21 cellular contexts compared by ENCODE assay signal in the genomic region with DNA sequence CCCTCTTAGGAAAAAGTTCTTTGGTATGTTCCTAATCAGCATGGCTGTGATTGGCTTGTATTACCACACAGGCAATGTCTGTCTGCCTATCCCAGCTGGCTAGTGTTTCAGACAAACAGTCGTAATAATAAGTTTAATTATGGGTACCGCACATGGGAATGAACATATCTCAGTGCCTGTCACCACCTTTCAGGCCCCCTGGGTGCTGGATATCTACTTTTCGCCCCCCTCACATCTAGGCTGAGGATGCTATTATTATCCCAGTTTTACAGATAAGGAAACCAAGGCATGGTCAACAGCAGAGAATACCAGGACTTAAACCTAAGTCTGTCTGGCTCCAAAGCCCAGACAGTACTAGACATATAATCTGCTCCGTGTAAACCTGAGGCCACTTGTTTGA.
"Had no signal": no experiment of that assay in that cellular context is flagged by ENCODE, and none has a peak within 500 bp of the region (broad histone marks: within the 10 kb centered on the region; RNA-seq: fewer than 3 reads in every experiment).

No MANE protein-coding gene starts in this region.

- H3K36me3 ChIP-seq: SJCRH30 had no signal

- H3K4me2 ChIP-seq: KMS-11 had no signal

- H3K9ac ChIP-seq: KMS-11 had no signal

- ATAC-seq: HepG2, K562, SK-N-SH treated with all-trans-retinoic acid at 6 μM for 48 hours had no signal

- H3K9me3 ChIP-seq: SJCRH30 had no signal

- H3K4me3 ChIP-seq: K562, SJCRH30 had no signal

- DNase-seq: Kasumi-1, MM.1S, NCI-H1092 treated with DMSO at 0.1 percent for 48 hours, NCI-H1436, NCI-H187, NCI-H2029, NCI-H2081 treated with DMSO at 0.1 percent for 48 hours, NCI-H2171, NCI-H226, NCI-H446, NCI-H510A, NCI-H524 treated with DMSO at 0.1 percent for 48 hours, NCI-H69, NCI-H774, RPMI8226, SHP77 treated with DMSO at 0.1 percent for 48 hours, SJCRH30 had no signal

- H3K27ac ChIP-seq: KMS-11, SJCRH30 had no signal
